8 cellular contexts compared by ENCODE assay signal in the genomic region with DNA sequence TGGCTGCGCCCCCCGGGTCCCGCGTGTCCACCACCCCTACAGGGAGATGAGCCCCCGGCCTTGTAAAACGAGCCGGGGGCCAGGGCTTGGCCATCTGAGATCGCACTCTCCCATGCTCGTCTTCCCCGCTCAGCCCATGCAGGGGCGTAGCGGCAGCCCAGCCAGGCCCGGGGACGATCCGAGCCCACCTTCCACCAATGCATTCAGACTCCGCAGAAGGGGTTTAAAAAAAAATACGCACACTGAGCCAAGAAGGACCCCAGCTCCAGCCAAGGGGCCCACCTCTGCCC. TPM values are rescaled to one million over a fixed set of nuclear protein-coding genes. Genes with fewer than 3 reads are reported as not detected.
DNase-seq lines count a peak whose midpoint lies in the region; ATAC-seq and TF ChIP-seq lines count a peak whose summit lies in the region.

No MANE protein-coding gene starts in this region.

- no peak for TF ChIP-seq CTCF in fibroblast of pulmonary artery (IDR thresholded peaks at IDR 0.05; ENCODE audit: low read length, missing control alignments)
- TF ChIP-seq CTCF in neural progenitor cell (IDR thresholded peaks at IDR 0.05), result no peak

- H3K9me3 ChIP-seq in HUES6 (ENCODE audit: control insufficient read depth, insufficient read depth, low read depth, low read length) (no peaks in the 10 kb centered on the region), neural progenitor cell (ENCODE audit: low read depth) (no peaks in the 10 kb centered on the region)

- H3K27ac ChIP-seq in HUES6 (ENCODE audit: low read depth, low read length) (peak overlapping the region; percentile 99), neural progenitor cell (peak overlapping the region; percentile 97)

- peak overlapping the region; percentile 100 for H3K27ac Mint-ChIP-seq in activated T-cell treated with anti-CD3 and anti-CD28 coated beads, Interleukin-2, amount 50 U/mL, for 24 hours
- peak overlapping the region; percentile 99 for H3K27ac Mint-ChIP-seq in neural progenitor cell

- peaks cover 7% of the 10 kb centered on the region for H3K27me3 Mint-ChIP-seq in activated T-cell treated with anti-CD3 and anti-CD28 coated beads, Interleukin-2, amount 50 U/mL, for 24 hours
- peaks cover 23% of the 10 kb centered on the region for H3K27me3 Mint-ChIP-seq in neural progenitor cell (ENCODE audit: insufficient read depth, low read depth)

- peaks cover 12% of the 10 kb centered on the region for H3K4me1 ChIP-seq in HUES6 (ENCODE audit: control insufficient read depth, insufficient read depth, low read length)
- peaks cover 12% of the 10 kb centered on the region for H3K4me1 ChIP-seq in neural progenitor cell

- H3K9ac ChIP-seq in HUES6 (ENCODE audit: low read length) (peak overlapping the region; percentile 100), neural progenitor cell (peak overlapping the region; percentile 71)

- H3F3A ChIP-seq in neural progenitor cell (ENCODE audit: low read depth), result peaks cover 22% of the 10 kb centered on the region

- H3K9me3 Mint-ChIP-seq in activated T-cell treated with anti-CD3 and anti-CD28 coated beads, Interleukin-2, amount 50 U/mL, for 24 hours, result no peaks in the 10 kb centered on the region
- H3K9me3 Mint-ChIP-seq in neural progenitor cell, result peaks cover 4% of the 10 kb centered on the region

- peak; percentile 22 for ATAC-seq in GM21515 (IDR thresholded peaks at IDR 0.05; ENCODE audit: unreplicated experiment)

- H3K4me3 ChIP-seq in HUES6 (ENCODE audit: low read depth, low read length) (peak overlapping the region; percentile 96), fibroblast of pulmonary artery (replicated peaks; ENCODE audit: low read depth, low read length) (peak overlapping the region; percentile 81), neural progenitor cell (peak overlapping the region; percentile 72)

- H3K36me3 ChIP-seq in HUES6 (ENCODE audit: control insufficient read depth, insufficient read depth, low read length), result peaks cover 10% of the 10 kb centered on the region; the same call in 1 of the 2 replicates
- peaks cover 3% of the 10 kb centered on the region for H3K36me3 ChIP-seq in neural progenitor cell

- H3K79me2 ChIP-seq in neural progenitor cell (ENCODE audit: low read depth), result peaks cover 14% of the 10 kb centered on the region

- peak overlapping the region; percentile 93 for H3K4me2 ChIP-seq in neural progenitor cell

- H3K27me3 ChIP-seq in HUES6 (ENCODE audit: control insufficient read depth, insufficient read depth, low read length), result no peaks in the 10 kb centered on the region
- no peaks in the 10 kb centered on the region for H3K27me3 ChIP-seq in neural progenitor cell

- peak overlapping the region; percentile 95 for H3K4me3 Mint-ChIP-seq in activated T-cell treated with anti-CD3 and anti-CD28 coated beads, Interleukin-2, amount 50 U/mL, for 24 hours
- peak overlapping the region; percentile 95 for H3K4me3 Mint-ChIP-seq in neural progenitor cell

- peak overlapping the region; percentile 83 for H2AFZ ChIP-seq in neural progenitor cell (replicated peaks)

- DNase-seq in ELR (ENCODE audit: low read depth) (peak; percentile 39), fibroblast of pulmonary artery (ENCODE audit: low read depth) (peak; percentile 13), neural progenitor cell (ENCODE audit: low spot score) (no peak), cerebellar nuclear complex (lab: John Stamatoyannopoulos, UW) (no peak)
- DNase-seq in activated T-cell treated with anti-CD3 and anti-CD28 coated beads, Interleukin-2, amount 50 U/mL, for 24 hours, result no peak
- DNase-seq in NK-92 treated with Interleukin-12 subunit alpha and Interleukin-12 subunit beta, amount 100 ng/mL, for 24 hours (lab: John Stamatoyannopoulos, UW), result no peak

- peaks cover 57% of the 10 kb centered on the region for H3K4me1 Mint-ChIP-seq in activated T-cell treated with anti-CD3 and anti-CD28 coated beads, Interleukin-2, amount 50 U/mL, for 24 hours (ENCODE audit: low read depth)
- H3K4me1 Mint-ChIP-seq in neural progenitor cell, result peaks cover 21% of the 10 kb centered on the region

- H3K36me3 Mint-ChIP-seq in activated T-cell treated with anti-CD3 and anti-CD28 coated beads, Interleukin-2, amount 50 U/mL, for 24 hours (ENCODE audit: low read depth), result peaks cover 23% of the 10 kb centered on the region
- peaks cover 28% of the 10 kb centered on the region for H3K36me3 Mint-ChIP-seq in neural progenitor cell

- H4K20me1 ChIP-seq in neural progenitor cell (ENCODE audit: low read depth), result no peaks in the 10 kb centered on the region

RNA-seq across cellular contexts. Expression of gene GSTA4, which starts 0.3 kb away (rescaled TPM):
- total RNA-seq in neural progenitor cell (ENCODE audit: low replicate concordance), result 62.2 and 113 TPM in 2 replicates

Comparison
In these comparisons a context has a peak if more than half of its experiments do, and no peak if none do; other contexts are left out.
1. DNase-seq: peak in ELR (single experiment) and fibroblast of pulmonary artery (single experiment); none in activated T-cell treated with anti-CD3 and anti-CD28 coated beads, Interleukin-2, amount 50 U/mL, for 24 hours (single experiment), neural progenitor cell (single experiment), NK-92 treated with Interleukin-12 subunit alpha and Interleukin-12 subunit beta, amount 100 ng/mL, for 24 hours (single experiment) and cerebellar nuclear complex (0 of 2).
2. Peak in every context shown above with its lines, with median percentiles within 50 percentile points of each other: H3K4me3 ChIP-seq.